8 cellular contexts compared by ENCODE assay signal in genomic region chrX:18768-19454, GRCh38.
DNase-seq lines count a peak whose midpoint lies in the region; ATAC-seq and TF ChIP-seq lines count a peak whose summit lies in the region.
"Not testable (repeated sequence)": the region's sequence is repeated elsewhere in the genome, so short reads cannot be mapped to it uniquely, and the experiment has no call there.

No MANE protein-coding gene starts in this region.

- not testable (repeated sequence) for TF ChIP-seq CTCF in CD4-positive, alpha-beta T cell (IDR thresholded peaks at IDR 0.05); psoas muscle (IDR thresholded peaks at IDR 0.05)

- H3K4me3 ChIP-seq in psoas muscle: not testable (repeated sequence)

- DNase-seq in CD4-positive, alpha-beta T cell: peak in 5 of 10 experiments; percentile 34 to 53 (median 51)
- DNase-seq in T-helper 22 cell (ENCODE audit: low read depth): peak; percentile 60
- peak; percentile 9 for DNase-seq in activated naive CD8-positive, alpha-beta T cell treated with anti-CD3 and anti-CD28 coated beads, Interleukin-2, amount 50 U/mL, for 16 hours (ENCODE audit: low read depth, low spot score)
- not testable (repeated sequence) for DNase-seq in left cardiac atrium
- DNase-seq in psoas muscle: peak in 1 of 2 donors; percentile 82

- H3K9me3 Mint-ChIP-seq in CD4-positive, alpha-beta T cell: not testable (repeated sequence)

- CTCF ChIA-PET in CD4-positive, alpha-beta T cell (lab: Charles Lee): not testable (repeated sequence)

- not testable (repeated sequence) for H3K4me3 Mint-ChIP-seq in CD4-positive, alpha-beta T cell

- not testable (repeated sequence) for H3K36me3 Mint-ChIP-seq in CD4-positive, alpha-beta T cell (ENCODE audit: low read depth)

- H3K4me1 Mint-ChIP-seq in CD4-positive, alpha-beta T cell (ENCODE audit: low read depth): not testable (repeated sequence)

- not testable (repeated sequence) for H3K27me3 ChIP-seq in CD4-positive, alpha-beta T cell (ENCODE audit: control insufficient read depth, insufficient read depth, low read length); psoas muscle (ENCODE audit: insufficient read depth in 3 of 3, low read length in 2 of 3)

- H3K27ac Mint-ChIP-seq in CD4-positive, alpha-beta T cell: not testable (repeated sequence)

- peak; percentile 87 for ATAC-seq in CD4-positive, alpha-beta T cell (ENCODE audit: poor library complexity)
- ATAC-seq in GM19351 (IDR thresholded peaks at IDR 0.05; ENCODE audit: unreplicated experiment) (peak; percentile 82), HG02610 (IDR thresholded peaks at IDR 0.05; ENCODE audit: unreplicated experiment) (peak; percentile 83), HG03280 (IDR thresholded peaks at IDR 0.05; ENCODE audit: unreplicated experiment) (peak; percentile 97), left cardiac atrium (peak; percentile 94 to 97), psoas muscle (peak; percentile 81 to 99 (median 96))

- intact Hi-C loops in CD4-positive, alpha-beta T cell (cut with DNase I, micrococcal nuclease); left cardiac atrium (cut with DNase I); psoas muscle (cut with DNase I): not testable (repeated sequence)

- H3K27me3 Mint-ChIP-seq in CD4-positive, alpha-beta T cell: not testable (repeated sequence)

- not testable (repeated sequence) for H3K36me3 ChIP-seq in psoas muscle (ENCODE audit: insufficient read depth in 1 of 2, low read depth in 1 of 2)

- 7 to 29% methylated on average over 6 to 11 of the region's 47 CpGs; no CpG with 5 or more reads in 1 of the 3 donors for WGBS in psoas muscle, 3 donors

- H3K4me1 ChIP-seq in psoas muscle: not testable (repeated sequence)

- POLR2A ChIA-PET in CD4-positive, alpha-beta T cell (lab: Charles Lee): not testable (repeated sequence)

- not testable (repeated sequence) for H3K27ac ChIP-seq in CD4-positive, alpha-beta T cell (ENCODE audit: low read depth, low read length); psoas muscle

- H3K9me3 ChIP-seq in CD4-positive, alpha-beta T cell (ENCODE audit: control insufficient read depth, low read length); psoas muscle: not testable (repeated sequence)
